ENCODE assay signal across 14 cellular contexts in genomic region chr18:63440219-63440618, GRCh38. TPM values are rescaled to one million over a fixed set of nuclear protein-coding genes. Genes with fewer than 3 reads are reported as not detected.
DNase-seq lines count a peak whose midpoint lies in the region; ATAC-seq and TF ChIP-seq lines count a peak whose summit lies in the region.
"Had no signal": no experiment of that assay in that cellular context is flagged by ENCODE, and none has a peak within 500 bp of the region (broad histone marks: within the 10 kb centered on the region; RNA-seq: fewer than 3 reads in every experiment).

No MANE protein-coding gene starts in this region.

- H3K9ac ChIP-seq in GM23248 (peak overlapping the region; percentile 18; the same call in 1 of the 2 replicates), skeletal muscle satellite cell (ENCODE audit: low read depth, low read length) (peak overlapping the region; percentile 9)

- H3K4me1 Mint-ChIP-seq in stimulated activated naive CD8-positive, alpha-beta T cell treated with anti-CD3 and anti-CD28 coated beads, Interleukin-15, amount 100 ng/mL, for 72 hours, result peaks cover 4% of the 10 kb centered on the region

- H3K4me1 ChIP-seq in GM23248 (ENCODE audit: insufficient read depth) (peaks cover 29% of the 10 kb centered on the region), RWPE2 (ENCODE audit: insufficient read depth, poor library complexity, severe bottlenecking) (peaks cover 32% of the 10 kb centered on the region), skeletal muscle satellite cell (ENCODE audit: control insufficient read depth, insufficient read depth, low read length) (peaks cover 32% of the 10 kb centered on the region)

- H3K36me3 ChIP-seq in GM23248 (ENCODE audit: low read depth), result no peaks in the 10 kb centered on the region
- H3K36me3 ChIP-seq in RWPE2 (ENCODE audit: low read depth), result no peaks in the 10 kb centered on the region
- H3K36me3 ChIP-seq in skeletal muscle satellite cell (ENCODE audit: insufficient read depth, low read length), result no peaks in the 10 kb centered on the region

- no peaks in the 10 kb centered on the region for H3K79me2 ChIP-seq in GM23248 (ENCODE audit: insufficient read depth)

- H3K4me2 ChIP-seq in GM23248 (ENCODE audit: unreplicated experiment), result no peak overlapping the region
- no peak overlapping the region for H3K4me2 ChIP-seq in skeletal muscle satellite cell (ENCODE audit: low read length)

- no peaks in the 10 kb centered on the region for H3K9me3 Mint-ChIP-seq in stimulated activated naive CD8-positive, alpha-beta T cell treated with anti-CD3 and anti-CD28 coated beads, Interleukin-15, amount 100 ng/mL, for 72 hours
- H3K9me3 Mint-ChIP-seq: activated naive CD4-positive, alpha-beta T cell treated with anti-CD3 and anti-CD28 coated beads, Interleukin-2, amount 10 ng/mL, durations not matched to agents 7 days and 5 days had no signal

- H4K20me1 ChIP-seq in GM23248 (ENCODE audit: insufficient read depth), result no peaks in the 10 kb centered on the region

- peaks cover 6% of the 10 kb centered on the region; the same call in 1 of the 2 replicates for H3F3A ChIP-seq in GM23248 (ENCODE audit: insufficient read depth)

- DNase-seq in GM23248 (peak; percentile 89), RWPE2 (ENCODE audit: low spot score) (no peak), Right ventricle myocardium superior (peak; percentile 76), DMS53 treated with DMSO at 0.1 percent for 48 hours (lab: John Stamatoyannopoulos, UW; ENCODE audit: unreplicated experiment) (no peak), UCSD-AML1 (lab: John Stamatoyannopoulos, UW; ENCODE audit: unreplicated experiment) (no peak)
- no peak for DNase-seq in stimulated activated naive CD8-positive, alpha-beta T cell treated with anti-CD3 and anti-CD28 coated beads, Interleukin-15, amount 100 ng/mL, for 72 hours
- DNase-seq: activated naive CD4-positive, alpha-beta T cell treated with anti-CD3 and anti-CD28 coated beads, Interleukin-2, amount 10 ng/mL, durations not matched to agents 7 days and 5 days; cerebellar nuclear complex; Karpas-422; NCI-H2171; PC-9 had no signal

- H3K27ac ChIP-seq in GM23248 (no peak overlapping the region), RWPE2 (ENCODE audit: poor library complexity, severe bottlenecking) (peak overlapping the region; percentile 97)
- H3K27ac ChIP-seq: PC-9 had no signal

- intact Hi-C loops in Right ventricle myocardium superior (cut with DNase I), result no loop called here

- no peak overlapping the region for H3K4me3 Mint-ChIP-seq in stimulated activated naive CD8-positive, alpha-beta T cell treated with anti-CD3 and anti-CD28 coated beads, Interleukin-15, amount 100 ng/mL, for 72 hours
- H3K4me3 Mint-ChIP-seq: activated naive CD4-positive, alpha-beta T cell treated with anti-CD3 and anti-CD28 coated beads, Interleukin-2, amount 10 ng/mL, durations not matched to agents 7 days and 5 days had no signal

- no peak overlapping the region for H2AFZ ChIP-seq in GM23248
- H2AFZ ChIP-seq: PC-9 had no signal

- peak; percentile 59 for ATAC-seq in RWPE2 (ENCODE audit: low read depth)
- ATAC-seq in Right ventricle myocardium superior (ENCODE audit: poor library complexity), result peak; percentile 38
- no peak for ATAC-seq in stimulated activated naive CD8-positive, alpha-beta T cell treated with anti-CD3 and anti-CD28 coated beads, Interleukin-15, amount 100 ng/mL, for 72 hours

- no peak overlapping the region for H3K27ac Mint-ChIP-seq in stimulated activated naive CD8-positive, alpha-beta T cell treated with anti-CD3 and anti-CD28 coated beads, Interleukin-15, amount 100 ng/mL, for 72 hours
- H3K27ac Mint-ChIP-seq: activated naive CD4-positive, alpha-beta T cell treated with anti-CD3 and anti-CD28 coated beads, Interleukin-2, amount 10 ng/mL, durations not matched to agents 7 days and 5 days had no signal

- WGBS in GM23248 (ENCODE audit: low coverage in 1 of 2, low lambda C conversion rate in 2 of 2, missing lambda C conversion rate in 2 of 2), 2 experiments, result 7 to 13% methylated on average over 1 of the region's 1 CpG

- H3K27me3 ChIP-seq in GM23248 (replicated peaks; ENCODE audit: insufficient read depth) (no peaks in the 10 kb centered on the region), RWPE2 (ENCODE audit: insufficient read depth, poor library complexity, severe bottlenecking) (no peaks in the 10 kb centered on the region), skeletal muscle satellite cell (ENCODE audit: control insufficient read depth, insufficient read depth, low read length) (no peaks in the 10 kb centered on the region)

- H3K27me3 Mint-ChIP-seq in stimulated activated naive CD8-positive, alpha-beta T cell treated with anti-CD3 and anti-CD28 coated beads, Interleukin-15, amount 100 ng/mL, for 72 hours, result no peaks in the 10 kb centered on the region

- in situ Hi-C loops in GM23248 (cut with MboI), result no loop called here

- no peaks in the 10 kb centered on the region for H3K9me2 ChIP-seq in GM23248 (ENCODE audit: insufficient read depth)

- H3K4me3 ChIP-seq in GM23248 (no peak overlapping the region), RWPE2 (ENCODE audit: severe bottlenecking) (no peak overlapping the region), skeletal muscle satellite cell (ENCODE audit: low read length) (no peak overlapping the region)
- H3K4me3 ChIP-seq: PC-9 had no signal

- H3K9me3 ChIP-seq in GM23248 (ENCODE audit: low read depth) (no peaks in the 10 kb centered on the region), RWPE2 (ENCODE audit: severe bottlenecking) (no peaks in the 10 kb centered on the region), skeletal muscle satellite cell (replicated peaks; ENCODE audit: low read length) (no peaks in the 10 kb centered on the region)

- no peak for TF ChIP-seq CTCF in RWPE2 (IDR thresholded peaks at IDR 0.05; ENCODE audit: poor library complexity, severe bottlenecking)

RNA-seq across cellular contexts. Expression of gene VPS4B, which starts 17.9 kb away (rescaled TPM):
- total RNA-seq in GM23248 (2014; rRNA removed; shearing (Covaris generic)), result 42.4 and 45.5 TPM in 2 replicates
- polyA plus RNA-seq in GM23248 (2016; fragmentation: Nextera tagmentation; extraction: Ambion mirVana), result 43.3 and 49.2 TPM in 2 replicates
- 15.9 TPM for total RNA-seq in Right ventricle myocardium superior
- 29.9 and 32.4 TPM in 2 replicates for total RNA-seq in skeletal muscle satellite cell (2012; rRNA removed)

RNA-seq across cellular contexts. Expression of gene SERPINB5, which starts 36.5 kb away (rescaled TPM):
- not detected in 2 replicates for total RNA-seq in GM23248 (2014; rRNA removed; shearing (Covaris generic))
- polyA plus RNA-seq in GM23248 (2016; fragmentation: Nextera tagmentation; extraction: Ambion mirVana), result not detected in 2 replicates
- not detected for total RNA-seq in Right ventricle myocardium superior
- not detected in 2 replicates for total RNA-seq in skeletal muscle satellite cell (2012; rRNA removed)
- total RNA-seq: subcutaneous adipose tissue; T-helper 2 cell treated with Interferon-gamma antibody and Interleukin-4, amounts not matched to agents 100 ng/mL and 5 ng/mL, for 36 hours had no signal

Comparison
In these comparisons a context has a peak if more than half of its experiments do, and no peak if none do; other contexts are left out.
1. DNase-seq: peak in GM23248 (single experiment) and Right ventricle myocardium superior (single experiment); none in RWPE2 (single experiment), stimulated activated naive CD8-positive, alpha-beta T cell treated with anti-CD3 and anti-CD28 coated beads, Interleukin-15, amount 100 ng/mL, for 72 hours (0 of 2), DMS53 treated with DMSO at 0.1 percent for 48 hours (single experiment) and UCSD-AML1 (single experiment).